ENCODE assay signal across 7 cellular contexts in genomic region chr6:34106421-34106820, GRCh38. TPM values are rescaled to one million over a fixed set of nuclear protein-coding genes. Genes with fewer than 3 reads are reported as not detected.
"Had no signal": no experiment of that assay in that cellular context is flagged by ENCODE, and none has a peak within 500 bp of the region (broad histone marks: within the 10 kb centered on the region; RNA-seq: fewer than 3 reads in every experiment).

No MANE protein-coding gene starts in this region.

- H3K9me3 Mint-ChIP-seq: HFFc6 had no signal

- H3K4me3 Mint-ChIP-seq: H9, HFFc6, IgD-negative memory B cell had no signal

- H3K36me3 Mint-ChIP-seq: IgD-negative memory B cell had no signal

- H3K4me1 Mint-ChIP-seq: IgD-negative memory B cell had no signal

- H3K27ac Mint-ChIP-seq: HFFc6, IgD-negative memory B cell had no signal

- DNase-seq: GM23248, GOT3, H9, HCEC 1CT, HFFc6 had no signal

RNA-seq across cellular contexts. Expression of gene GRM4, which starts 39.5 kb away (rescaled TPM):
- total RNA-seq: HT-29 had no signal
